In genomic region chr10:121240011-121240410, GRCh38 we compare ENCODE assay signal across 28 cellular contexts.
A peak's percentile ranks its signal among the peaks of the same experiment; 100 is the strongest.
DNase-seq lines count a peak whose midpoint lies in the region; ATAC-seq and TF ChIP-seq lines count a peak whose summit lies in the region.
"Had no signal": no experiment of that assay in that cellular context is flagged by ENCODE, and none has a peak within 500 bp of the region (broad histone marks: within the 10 kb centered on the region; RNA-seq: fewer than 3 reads in every experiment).

No MANE protein-coding gene starts in this region.

- H3K27ac Mint-ChIP-seq in stimulated activated naive CD8-positive, alpha-beta T cell treated with anti-CD3 and anti-CD28 coated beads, Interleukin-15, amount 100 ng/mL, for 72 hours = no peak overlapping the region
- no peak overlapping the region for H3K27ac Mint-ChIP-seq in activated CD8-positive, alpha-beta memory T cell treated with anti-CD3 and anti-CD28 coated beads, Interleukin-2, amount 10 ng/mL, durations not matched to agents 7 days and 5 days
- H3K27ac Mint-ChIP-seq: activated CD4-positive, alpha-beta T cell treated with anti-CD3 and anti-CD28 coated beads, Interleukin-2, amount 10 ng/mL, durations not matched to agents 24 days and 14 days; activated T-helper 17 cell treated with anti-CD3 and anti-CD28 coated beads, Interleukin-2, amount 50 U/mL, for 72 hours; CD4-positive, alpha-beta memory T cell; mesothelial cell of epicardium; stimulated activated effector memory CD8-positive, alpha-beta T cell treated with anti-CD3 and anti-CD28 coated beads, Interleukin-12 subunit alpha, Interleukin-12 subunit beta, amount 100 ng/mL, for 72 hours had no signal

- H3K4me1 Mint-ChIP-seq in stimulated activated naive CD8-positive, alpha-beta T cell treated with anti-CD3 and anti-CD28 coated beads, Interleukin-15, amount 100 ng/mL, for 72 hours = no peaks in the 10 kb centered on the region
- peaks cover 3% of the 10 kb centered on the region for H3K4me1 Mint-ChIP-seq in activated CD8-positive, alpha-beta memory T cell treated with anti-CD3 and anti-CD28 coated beads, Interleukin-2, amount 10 ng/mL, durations not matched to agents 7 days and 5 days
- H3K4me1 Mint-ChIP-seq: activated CD4-positive, alpha-beta T cell treated with anti-CD3 and anti-CD28 coated beads, Interleukin-2, amount 10 ng/mL, durations not matched to agents 24 days and 14 days; activated T-helper 17 cell treated with anti-CD3 and anti-CD28 coated beads, Interleukin-2, amount 50 U/mL, for 72 hours; CD4-positive, alpha-beta memory T cell; stimulated activated effector memory CD8-positive, alpha-beta T cell treated with anti-CD3 and anti-CD28 coated beads, Interleukin-12 subunit alpha, Interleukin-12 subunit beta, amount 100 ng/mL, for 72 hours had no signal

- peaks cover 18 to 24% of the 10 kb centered on the region in 2 donors for H3K9me3 Mint-ChIP-seq in stimulated activated naive CD8-positive, alpha-beta T cell treated with anti-CD3 and anti-CD28 coated beads, Interleukin-15, amount 100 ng/mL, for 72 hours
- H3K9me3 Mint-ChIP-seq in activated CD8-positive, alpha-beta memory T cell treated with anti-CD3 and anti-CD28 coated beads, Interleukin-2, amount 10 ng/mL, durations not matched to agents 7 days and 5 days (ENCODE audit: low read depth) = peaks cover 9% of the 10 kb centered on the region

- no peak for ATAC-seq in stimulated activated naive CD8-positive, alpha-beta T cell treated with anti-CD3 and anti-CD28 coated beads, Interleukin-15, amount 100 ng/mL, for 72 hours
- ATAC-seq in GM18505 (IDR thresholded peaks at IDR 0.05; ENCODE audit: unreplicated experiment) = no peak
- no peak for ATAC-seq in activated CD8-positive, alpha-beta memory T cell treated with anti-CD3 and anti-CD28 coated beads, Interleukin-2, amount 10 ng/mL, durations not matched to agents 7 days and 5 days
- ATAC-seq: activated T-helper 17 cell treated with anti-CD3 and anti-CD28 coated beads, Interleukin-2, amount 50 U/mL, for 72 hours; GM12878; stimulated activated effector memory CD8-positive, alpha-beta T cell treated with anti-CD3 and anti-CD28 coated beads, Interleukin-12 subunit alpha, Interleukin-12 subunit beta, amount 100 ng/mL, for 72 hours had no signal

- DNase-seq in M059J (ENCODE audit: low read depth) (peak; percentile 65), epithelial cell of esophagus (ENCODE audit: low read depth) (peak; percentile 65), mucosa of gallbladder (ENCODE audit: low spot score) (peak; percentile 72), transverse colon (peak; percentile 82), NCI-H2107 treated with DMSO at 0.1 percent for 48 hours (lab: John Stamatoyannopoulos, UW; ENCODE audit: unreplicated experiment) (no peak)
- no peak for DNase-seq in stimulated activated naive CD8-positive, alpha-beta T cell treated with anti-CD3 and anti-CD28 coated beads, Interleukin-15, amount 100 ng/mL, for 72 hours
- DNase-seq in activated CD8-positive, alpha-beta memory T cell treated with anti-CD3 and anti-CD28 coated beads, Interleukin-2, amount 10 ng/mL, durations not matched to agents 7 days and 5 days = no peak
- DNase-seq: activated CD4-positive, alpha-beta T cell treated with anti-CD3 and anti-CD28 coated beads, Interleukin-2, amount 10 ng/mL, durations not matched to agents 24 days and 14 days; activated CD8-positive, alpha-beta memory T cell treated with anti-CD3 and anti-CD28 coated beads, Interleukin-2, amount 50 U/mL, for 4 hours; CD4-positive, alpha-beta memory T cell; DMS79; KBM-7; left cardiac atrium; NCI-H1092 treated with DMSO at 0.1 percent for 48 hours; NCI-H1930; NCI-H2227 treated with DMSO at 0.1 percent for 48 hours; NCI-H774; OCI-M1; stimulated activated CD4-positive, alpha-beta T cell treated with anti-CD3 and anti-CD28 coated beads, Interleukin-2, amount 100 ng/mL, for 24 hours had no signal

- TF ChIP-seq EP300 in transverse colon (IDR thresholded peaks at IDR 0.05; ENCODE audit: low read depth) = no peak

- H3K4me3 ChIP-seq in epithelial cell of esophagus (ENCODE audit: low read length) (no peak overlapping the region), transverse colon (no peak overlapping the region)
- H3K4me3 ChIP-seq: GM12878, SJSA1, skin epidermis, tibial nerve had no signal

- H3K4me3 Mint-ChIP-seq in stimulated activated naive CD8-positive, alpha-beta T cell treated with anti-CD3 and anti-CD28 coated beads, Interleukin-15, amount 100 ng/mL, for 72 hours = no peak overlapping the region
- H3K4me3 Mint-ChIP-seq in activated CD8-positive, alpha-beta memory T cell treated with anti-CD3 and anti-CD28 coated beads, Interleukin-2, amount 10 ng/mL, durations not matched to agents 7 days and 5 days = no peak overlapping the region
- H3K4me3 Mint-ChIP-seq: activated CD4-positive, alpha-beta T cell treated with anti-CD3 and anti-CD28 coated beads, Interleukin-2, amount 10 ng/mL, durations not matched to agents 24 days and 14 days; activated T-helper 17 cell treated with anti-CD3 and anti-CD28 coated beads, Interleukin-2, amount 50 U/mL, for 72 hours; CD4-positive, alpha-beta memory T cell; mesothelial cell of epicardium; stimulated activated effector memory CD8-positive, alpha-beta T cell treated with anti-CD3 and anti-CD28 coated beads, Interleukin-12 subunit alpha, Interleukin-12 subunit beta, amount 100 ng/mL, for 72 hours had no signal

- H3K36me3 Mint-ChIP-seq in activated CD8-positive, alpha-beta memory T cell treated with anti-CD3 and anti-CD28 coated beads, Interleukin-2, amount 10 ng/mL, durations not matched to agents 7 days and 5 days = no peaks in the 10 kb centered on the region
- H3K36me3 Mint-ChIP-seq: CD4-positive, alpha-beta memory T cell; mesothelial cell of epicardium; stimulated activated effector memory CD8-positive, alpha-beta T cell treated with anti-CD3 and anti-CD28 coated beads, Interleukin-12 subunit alpha, Interleukin-12 subunit beta, amount 100 ng/mL, for 72 hours had no signal

- no peaks in the 10 kb centered on the region for H3K27me3 ChIP-seq in transverse colon
- H3K27me3 ChIP-seq: SJSA1, tibial nerve had no signal

- TF ChIP-seq POLR2A in transverse colon (IDR thresholded peaks at IDR 0.05) (no peak), GM18505 (IDR thresholded peaks at IDR 0.05; ENCODE audit: borderline replicate concordance, extremely low read depth, insufficient read depth, insufficient read length) (no peak)

- 32% methylated on average over 4 of the region's 4 CpGs; no CpG with 5 or more reads in 1 of the 2 donors for WGBS in transverse colon (ENCODE audit: low coverage in 1 of 2), 2 donors

- peaks cover 3 to 7% of the 10 kb centered on the region in 2 donors for H3K9me3 ChIP-seq in transverse colon
- H3K9me3 ChIP-seq: neutrophil had no signal

- TF ChIP-seq CTCF in epithelial cell of esophagus (IDR thresholded peaks at IDR 0.05; ENCODE audit: insufficient read depth, low read depth, low read length, missing control alignments) (no peak), transverse colon (IDR thresholded peaks at IDR 0.05) (no peak)

- intact Hi-C loops in transverse colon (cut with DNase I; ENCODE audit: low total_unique reads) = no loop called here

- H3K36me3 ChIP-seq in transverse colon = no peaks in the 10 kb centered on the region
- H3K36me3 ChIP-seq: neutrophil, SJSA1, tibial nerve had no signal

- in situ Hi-C loops in transverse colon (cut with MboI; ENCODE audit: low pct_ligation_motif_present in 1 of 4, low pct_unique_long_range_greater_than_20kb in 1 of 4, low sequenced_read_pairs in 3 of 4) = no loop called here

- peaks cover 14% of the 10 kb centered on the region for H3K27me3 Mint-ChIP-seq in stimulated activated naive CD8-positive, alpha-beta T cell treated with anti-CD3 and anti-CD28 coated beads, Interleukin-15, amount 100 ng/mL, for 72 hours
- no peaks in the 10 kb centered on the region for H3K27me3 Mint-ChIP-seq in activated CD8-positive, alpha-beta memory T cell treated with anti-CD3 and anti-CD28 coated beads, Interleukin-2, amount 10 ng/mL, durations not matched to agents 7 days and 5 days
- H3K27me3 Mint-ChIP-seq: activated CD4-positive, alpha-beta T cell treated with anti-CD3 and anti-CD28 coated beads, Interleukin-2, amount 10 ng/mL, durations not matched to agents 24 days and 14 days had no signal

- CTCF ChIA-PET in activated CD8-positive, alpha-beta memory T cell treated with anti-CD3 and anti-CD28 coated beads, Interleukin-2, amount 10 ng/mL, durations not matched to agents 7 days and 5 days (lab: Charles Lee) = no interaction called here

- H3K27ac ChIP-seq in transverse colon = peak overlapping the region; percentile 76 to 82 (median 80)
- H3K27ac ChIP-seq: neutrophil, SJSA1, skin epidermis, tibial nerve had no signal

- H3K4me1 ChIP-seq in transverse colon = peaks cover 8 to 76% (median 32%) of the 10 kb centered on the region in 4 donors

Comparison
In these comparisons a context has a peak if more than half of its experiments do, and no peak if none do; other contexts are left out.
1. DNase-seq: peak in M059J (single experiment), epithelial cell of esophagus (single experiment), mucosa of gallbladder (single experiment) and transverse colon (single experiment); none in stimulated activated naive CD8-positive, alpha-beta T cell treated with anti-CD3 and anti-CD28 coated beads, Interleukin-15, amount 100 ng/mL, for 72 hours (0 of 2), NCI-H2107 treated with DMSO at 0.1 percent for 48 hours (single experiment) and activated CD8-positive, alpha-beta memory T cell treated with anti-CD3 and anti-CD28 coated beads, Interleukin-2, amount 10 ng/mL, durations not matched to agents 7 days and 5 days (single experiment).